In genomic region chr14:58331111-58331510, GRCh38 we compare ENCODE assay signal across 8 cellular contexts. TPM values are rescaled to one million over a fixed set of nuclear protein-coding genes. Genes with fewer than 3 reads are reported as not detected.
DNase-seq lines count a peak whose midpoint lies in the region; ATAC-seq and TF ChIP-seq lines count a peak whose summit lies in the region.

No MANE protein-coding gene starts in this region.

- no peaks in the 10 kb centered on the region for H3K27me3 Mint-ChIP-seq in activated CD4-positive, alpha-beta T cell treated with anti-CD3 and anti-CD28 coated beads, Interleukin-2, amount 10 ng/mL, durations not matched to agents 24 days and 14 days

- TF ChIP-seq CTCF in coronary artery (IDR thresholded peaks at IDR 0.05) = no peak

- no peaks in the 10 kb centered on the region for H3K9me3 Mint-ChIP-seq in activated CD4-positive, alpha-beta T cell treated with anti-CD3 and anti-CD28 coated beads, Interleukin-2, amount 10 ng/mL, durations not matched to agents 24 days and 14 days

- H3K27ac ChIP-seq in coronary artery = peak overlapping the region in 1 of 2 donors; percentile 29

- H3K36me3 Mint-ChIP-seq in activated CD4-positive, alpha-beta T cell treated with anti-CD3 and anti-CD28 coated beads, Interleukin-2, amount 10 ng/mL, durations not matched to agents 24 days and 14 days (ENCODE audit: low read depth) = peaks cover 32% of the 10 kb centered on the region

- intact Hi-C loops in activated CD4-positive, alpha-beta T cell treated with anti-CD3 and anti-CD28 coated beads, Interleukin-2, amount 10 ng/mL, durations not matched to agents 24 days and 14 days (cut with micrococcal nuclease) = loop anchor here (1.0 to 5.0 kb wide), 2 partner anchors 33 to 66 kb away; partner anchors contain the start of genes ARID4A and TOMM20L

- peak; percentile 84 for DNase-seq in AG08395 (ENCODE audit: low spot score)
- DNase-seq in NCI-H345 (lab: John Stamatoyannopoulos, UW) = peak; percentile 98
- DNase-seq in activated CD4-positive, alpha-beta T cell treated with anti-CD3 and anti-CD28 coated beads, Interleukin-2, amount 10 ng/mL, durations not matched to agents 24 days and 14 days = peak; percentile 96
- peak; percentile 82 for DNase-seq in coronary artery (ENCODE audit: low spot score)
- peak; percentile 90 for DNase-seq in left lobe of liver (ENCODE audit: low spot score)
- DNase-seq in stimulated activated CD4-positive, alpha-beta T cell treated with anti-CD3 and anti-CD28 coated beads, Interleukin-2, amount 100 ng/mL, for 4 hours (ENCODE audit: low read depth) = peak; percentile 87

- peak overlapping the region; percentile 42 for H3K4me3 ChIP-seq in coronary artery

- H3K27ac Mint-ChIP-seq in activated CD4-positive, alpha-beta T cell treated with anti-CD3 and anti-CD28 coated beads, Interleukin-2, amount 10 ng/mL, durations not matched to agents 24 days and 14 days = peak overlapping the region; percentile 87

- peaks cover 12% of the 10 kb centered on the region for H3K4me1 Mint-ChIP-seq in activated CD4-positive, alpha-beta T cell treated with anti-CD3 and anti-CD28 coated beads, Interleukin-2, amount 10 ng/mL, durations not matched to agents 24 days and 14 days

- H3K4me3 Mint-ChIP-seq in activated CD4-positive, alpha-beta T cell treated with anti-CD3 and anti-CD28 coated beads, Interleukin-2, amount 10 ng/mL, durations not matched to agents 24 days and 14 days = peak overlapping the region; percentile 66

- ATAC-seq in GM19035 (IDR thresholded peaks at IDR 0.05; ENCODE audit: unreplicated experiment) (peak; percentile 91), HG03342 (IDR thresholded peaks at IDR 0.05; ENCODE audit: unreplicated experiment) (peak; percentile 93), left lobe of liver (peak; percentile 89)

RNA-seq across cellular contexts. Expression of gene ARID4A, which starts 32.8 kb away (rescaled TPM):
- 18.7 and 20.3 TPM in 2 replicates for total RNA-seq in activated CD4-positive, alpha-beta T cell treated with anti-CD3 and anti-CD28 coated beads, Interleukin-2, amount 10 ng/mL, durations not matched to agents 24 days and 14 days
- 16.7 TPM for total RNA-seq in left lobe of liver
